ENCODE assay signal across 8 cellular contexts in the genomic region with DNA sequence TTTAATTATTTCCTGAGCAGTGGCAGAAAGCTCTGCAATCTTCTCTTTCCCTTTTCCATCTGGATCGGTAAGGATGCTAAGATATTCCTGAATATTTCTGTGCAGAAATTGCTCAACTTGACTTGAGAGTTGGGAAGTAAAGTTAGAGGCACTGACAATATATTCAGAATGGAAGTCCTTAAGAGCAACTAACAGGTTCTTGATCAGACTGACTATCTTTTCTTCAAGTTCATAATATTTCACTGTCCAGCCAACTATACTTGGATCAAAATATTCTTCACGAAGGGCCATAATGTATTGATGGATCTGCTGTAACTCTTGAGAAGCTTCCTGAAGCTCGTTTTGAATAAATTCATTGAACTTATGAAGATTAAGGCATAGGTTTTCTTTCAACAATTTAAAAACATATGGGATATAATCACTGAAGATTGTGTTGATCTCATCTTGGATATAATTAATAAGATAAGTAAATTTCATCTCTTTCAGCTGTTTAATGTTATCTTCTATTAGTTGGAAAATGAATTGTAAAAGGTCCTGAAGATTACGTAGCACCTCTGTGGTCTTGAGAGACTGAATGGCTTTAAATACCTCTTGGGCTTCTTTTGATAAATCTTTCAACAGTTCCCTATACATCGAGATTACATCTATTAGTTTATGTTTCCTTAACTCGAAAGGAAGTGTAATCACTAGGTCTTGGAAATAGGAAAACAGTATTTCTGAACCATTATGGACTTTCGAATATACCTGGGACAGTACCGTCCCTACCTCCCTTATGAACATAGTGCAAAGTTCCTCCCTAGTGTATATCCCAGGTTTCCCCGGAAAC. TPM values are rescaled to one million over a fixed set of nuclear protein-coding genes. Genes with fewer than 3 reads are reported as not detected.
"Had no signal": no experiment of that assay in that cellular context is flagged by ENCODE, and none has a peak within 500 bp of the region (broad histone marks: within the 10 kb centered on the region; RNA-seq: fewer than 3 reads in every experiment).

No MANE protein-coding gene starts in this region.

- H3K27ac Mint-ChIP-seq: IgD-negative memory B cell had no signal

- H3K9me3 Mint-ChIP-seq: IgD-negative memory B cell had no signal

- H3K4me3 Mint-ChIP-seq: IgD-negative memory B cell had no signal

- FAIRE-seq: HTR-8/SVneo, K562 had no signal

- H3K4me3 ChIP-seq: K562 had no signal

- DNase-seq: IMR-90, KBM-7, KG1 had no signal

- H3K27me3 Mint-ChIP-seq: IgD-negative memory B cell had no signal

- H3K27ac ChIP-seq: HL-60 had no signal

- ATAC-seq: K562 had no signal

- H3K4me1 Mint-ChIP-seq: IgD-negative memory B cell had no signal

- H3K36me3 Mint-ChIP-seq: IgD-negative memory B cell had no signal

RNA-seq across cellular contexts. Expression of a gene that starts 41.7 kb away (rescaled TPM):
- total RNA-seq: HT-29 had no signal
- polyA plus RNA-seq: IgD-negative memory B cell, IMR-90, K562 had no signal
